Comparison of ENCODE assay signal across 20 cellular contexts in the genomic region with DNA sequence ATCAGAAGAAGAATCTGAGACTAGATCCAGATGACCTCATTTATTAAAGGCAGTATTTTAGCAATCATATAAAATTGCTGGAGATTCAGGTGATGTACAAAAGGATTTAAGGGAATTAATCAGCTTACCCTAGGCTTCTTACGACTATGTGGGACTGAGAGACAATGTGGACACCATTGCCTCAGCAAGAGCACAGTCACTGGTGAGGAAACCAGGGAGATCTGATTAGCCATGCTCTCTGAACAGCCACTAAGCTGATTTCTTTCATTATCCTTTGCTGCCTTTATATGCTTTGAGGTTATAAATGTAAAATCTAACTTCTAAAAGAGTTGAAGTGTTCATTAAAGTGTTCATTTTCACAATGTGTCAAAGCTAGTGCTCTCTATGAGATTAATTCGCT. TPM values are rescaled to one million over a fixed set of nuclear protein-coding genes. Genes with fewer than 3 reads are reported as not detected.
"Had no signal": no experiment of that assay in that cellular context is flagged by ENCODE, and none has a peak within 500 bp of the region (broad histone marks: within the 10 kb centered on the region; RNA-seq: fewer than 3 reads in every experiment).

No MANE protein-coding gene starts in this region.

- ATAC-seq: foreskin keratinocyte, gastroesophageal sphincter, heart left ventricle, left cardiac atrium, left lung, left ventricle myocardium superior, lower lobe of right lung, mucosa of descending colon had no signal

- H2AFZ ChIP-seq: hepatocyte had no signal

- H3K4me1 ChIP-seq: colonic mucosa, esophagus muscularis mucosa, gastroesophageal sphincter, heart left ventricle, left lung, lower lobe of right lung had no signal

- H3K4me2 ChIP-seq: hepatocyte had no signal

- FAIRE-seq: endothelial cell of umbilical vein, frontal cortex had no signal

- H3K27me3 ChIP-seq: colonic mucosa, esophagus muscularis mucosa, foreskin keratinocyte, gastroesophageal sphincter, heart left ventricle, hepatocyte, left lung had no signal

- H3K27ac ChIP-seq: colonic mucosa, esophagus muscularis mucosa, foreskin keratinocyte, gastroesophageal sphincter, heart left ventricle, hepatocyte, left lung, lower lobe of right lung had no signal

- H3K79me2 ChIP-seq: hepatocyte had no signal

- H3K36me3 ChIP-seq: colonic mucosa, esophagus muscularis mucosa, gastroesophageal sphincter, heart left ventricle, left lung, lower lobe of right lung had no signal

- H3K4me3 ChIP-seq: colonic mucosa, esophagus muscularis mucosa, gastroesophageal sphincter, heart left ventricle, hepatocyte, left lung, lower lobe of right lung, mucosa of descending colon had no signal

- H3K9me3 ChIP-seq: colonic mucosa, esophagus muscularis mucosa, gastroesophageal sphincter, heart left ventricle, lower lobe of right lung, mucosa of descending colon had no signal

- DNase-seq: colonic mucosa; cortex of kidney; effector CD4-positive, alpha-beta T cell; effector memory CD4-positive, alpha-beta T cell; foreskin keratinocyte; heart left ventricle; hypothalamus; immature natural killer cell; islet precursor cell; left cardiac atrium; left lung; left ventricle myocardium superior; lower lobe of right lung; mesenchymal stem cell; mucosa of descending colon had no signal

RNA-seq across cellular contexts. Expression of a gene that starts 22.7 kb away (rescaled TPM):
- polyA plus RNA-seq: immature natural killer cell had no signal
